7 cellular contexts compared by ENCODE assay signal in genomic region chr6:36120539-36120938, GRCh38. TPM values are rescaled to one million over a fixed set of nuclear protein-coding genes. Genes with fewer than 3 reads are reported as not detected.
A peak's percentile ranks its signal among the peaks of the same experiment; 100 is the strongest.
DNase-seq lines count a peak whose midpoint lies in the region; ATAC-seq and TF ChIP-seq lines count a peak whose summit lies in the region.

No MANE protein-coding gene starts in this region.

- in situ Hi-C loops in KBM-7 (cut with MboI; ENCODE audit: low pct_unique_long_range_greater_than_20kb, low sequenced_read_pairs), result loop anchor here (10.0 kb wide), 2 partner anchors 74 to 244 kb away; partner anchors contain the start of gene BRPF3

- no peak for ATAC-seq in HG03354 (IDR thresholded peaks at IDR 0.05; ENCODE audit: poor library complexity, severe bottlenecking, unreplicated experiment)

- peak overlapping the region; percentile 91 for H3K27ac ChIP-seq in effector memory CD4-positive, alpha-beta T cell (ENCODE audit: insufficient read depth, low read length, poor library complexity, severe bottlenecking)

- intact Hi-C loops in lower leg skin (cut with DNase I; ENCODE audit: low total_unique reads), result no loop called here

- peak overlapping the region; percentile 45 for H3K4me3 ChIP-seq in effector memory CD4-positive, alpha-beta T cell (ENCODE audit: insufficient read depth, low read depth, low read length, poor library complexity, severe bottlenecking)
- H3K4me3 ChIP-seq in lower leg skin (ENCODE audit: low read depth, poor library complexity, severe bottlenecking), result no peak overlapping the region

- WGBS in lower leg skin, 2 donors, result 41 to 44% methylated on average over 10 of the region's 10 CpGs

- H3K4me1 ChIP-seq in effector memory CD4-positive, alpha-beta T cell (ENCODE audit: control insufficient read depth, insufficient read depth, low read length, poor library complexity, severe bottlenecking), result peaks cover 67% of the 10 kb centered on the region

- TF ChIP-seq POLR2A in lower leg skin (IDR thresholded peaks at IDR 0.05), result no peak

- no peak for TF ChIP-seq CTCF in lower leg skin (IDR thresholded peaks at IDR 0.05)

- no peaks in the 10 kb centered on the region for H3K36me3 ChIP-seq in effector memory CD4-positive, alpha-beta T cell (ENCODE audit: control insufficient read depth, insufficient read depth, low read length)

- no peaks in the 10 kb centered on the region for H3K9me3 ChIP-seq in effector memory CD4-positive, alpha-beta T cell (ENCODE audit: control insufficient read depth, low read length)

- peak; percentile 51 for DNase-seq in KBM-7
- peak; percentile 64 for DNase-seq in activated CD4-positive, CD25-positive, alpha-beta regulatory T cell treated with anti-CD3 and anti-CD28 coated beads, Interleukin-2, amount 50 U/mL, for 16 hours (ENCODE audit: low read depth, low spot score)
- DNase-seq in effector memory CD4-positive, alpha-beta T cell, result peak; percentile 53 to 69 (median 65)
- peak; percentile 54 to 69 for DNase-seq in stimulated activated CD8-positive, alpha-beta memory T cell treated with anti-CD3 and anti-CD28 coated beads, Interleukin-15, amount 100 ng/mL, for 4 hours (ENCODE audit: low read depth in 2 of 2)
- DNase-seq in NCI-H128 (lab: John Stamatoyannopoulos, UW; ENCODE audit: unreplicated experiment), result no peak
- DNase-seq in lower leg skin (ENCODE audit: low spot score in 2 of 2), result no peak

- no peaks in the 10 kb centered on the region for H3K27me3 ChIP-seq in effector memory CD4-positive, alpha-beta T cell (replicated peaks; ENCODE audit: control insufficient read depth, insufficient read depth, low read length, poor library complexity, severe bottlenecking)

RNA-seq across cellular contexts. Expression of gene MAPK13, which starts 9.8 kb away (rescaled TPM):
- total RNA-seq in lower leg skin, result 100 to 1,000 TPM in 3 of 4 donors, 10 to 100 TPM in 1; 94.4 to 125 (median 116) TPM

Comparison
In these comparisons a context has a peak if more than half of its experiments do, and no peak if none do; other contexts are left out.
1. DNase-seq: peak in KBM-7 (single experiment), activated CD4-positive, CD25-positive, alpha-beta regulatory T cell treated with anti-CD3 and anti-CD28 coated beads, Interleukin-2, amount 50 U/mL, for 16 hours (single experiment), effector memory CD4-positive, alpha-beta T cell (3 of 3) and stimulated activated CD8-positive, alpha-beta memory T cell treated with anti-CD3 and anti-CD28 coated beads, Interleukin-15, amount 100 ng/mL, for 4 hours (2 of 2); none in NCI-H128 (single experiment) and lower leg skin (0 of 2).